In genomic region chr18:63186934-63187574, GRCh38 we compare ENCODE assay signal across 1 cellular context.
TF ChIP-seq lines count a peak whose summit lies in the region.

No MANE protein-coding gene starts in this region.

TF ChIP-seq in GM23338, 12 proteins besides CTCF, POLR2A, EP300 and RAD21 (continued from another document):
- TF ChIP-seq ZNF462 (CRISPR knock-in tag; IDR thresholded peaks at IDR 0.05) = no peak
- no peak for TF ChIP-seq STAT1 (IDR thresholded peaks at IDR 0.05; ENCODE audit: unreplicated experiment)
- TF ChIP-seq ZNF114 (CRISPR knock-in tag; IDR thresholded peaks at IDR 0.05) = no peak
TF ChIP-seq in GM23338: peak in this region for 0.
